In genomic region chr4:30714408-30715031, GRCh38 we compare ENCODE assay signal across 8 cellular contexts. TPM values are rescaled to one million over a fixed set of nuclear protein-coding genes. Genes with fewer than 3 reads are reported as not detected.
DNase-seq lines count a peak whose midpoint lies in the region; ATAC-seq, FAIRE-seq and TF ChIP-seq lines count a peak whose summit lies in the region.

No MANE protein-coding gene starts in this region.

- H3K79me2 ChIP-seq in keratinocyte (ENCODE audit: control insufficient read depth, insufficient read depth, low read length), result no peaks in the 10 kb centered on the region

- peaks cover 3 to 7% of the 10 kb centered on the region in 2 donors for H3K9me3 ChIP-seq in ascending aorta
- no peaks in the 10 kb centered on the region for H3K9me3 ChIP-seq in keratinocyte (ENCODE audit: control insufficient read depth, low read depth, low read length)
- H3K9me3 ChIP-seq in vagina, result no peaks in the 10 kb centered on the region

- H4K20me1 ChIP-seq in keratinocyte (ENCODE audit: control insufficient read depth, extremely low read depth, insufficient read depth, low read length), result no peaks in the 10 kb centered on the region

- H3K27me3 ChIP-seq in ascending aorta (no peaks in the 10 kb centered on the region), keratinocyte (ENCODE audit: control insufficient read depth, extremely low read depth, insufficient read depth, low read length) (no peaks in the 10 kb centered on the region), vagina (no peaks in the 10 kb centered on the region)

- H3K4me3 ChIP-seq in ascending aorta (no peak overlapping the region), keratinocyte (ENCODE audit: control insufficient read depth in 2 of 3, extremely low read depth in 1 of 3, insufficient read depth in 2 of 3, low read depth in 1 of 3, low read length in 3 of 3) (no peak overlapping the region), vagina (no peak overlapping the region)

- H3K27ac ChIP-seq in 22Rv1, result no peak overlapping the region
- no peak overlapping the region for H3K27ac ChIP-seq in ascending aorta
- no peak overlapping the region for H3K27ac ChIP-seq in keratinocyte (ENCODE audit: control insufficient read depth, insufficient read depth, low read length)
- no peak overlapping the region for H3K27ac ChIP-seq in vagina

- H3K9ac ChIP-seq in keratinocyte (ENCODE audit: control insufficient read depth, extremely low read depth, insufficient read depth, low read length), result no peak overlapping the region

- intact Hi-C loops in ascending aorta (cut with DNase I) (loop anchor here (5.0 kb wide), 1 partner anchor 658 kb away; no protein-coding TSS in a partner anchor), vagina (cut with DNase I) (no loop called here)

- DNase-seq in GM12891 (ENCODE audit: insufficient read length, low spot score), result no peak
- peak; percentile 68 for DNase-seq in MV-4-11 (lab: John Stamatoyannopoulos, UW)
- peak in 1 of 2 donors; percentile 74 for DNase-seq in ascending aorta (ENCODE audit: low spot score in 2 of 2)
- peak; percentile 33 for DNase-seq in keratinocyte (ENCODE audit: low read depth, low spot score)
- no peak for DNase-seq in vagina (ENCODE audit: extremely low spot score in 2 of 2)
- no peak for DNase-seq in activated CD4-positive, CD25-positive, alpha-beta regulatory T cell treated with anti-CD3 and anti-CD28 coated beads, Interleukin-2, amount 50 U/mL, for 72 hours

- H3K4me1 ChIP-seq in ascending aorta, result peaks cover 0 to 3% of the 10 kb centered on the region in 2 donors
- H3K4me1 ChIP-seq in keratinocyte (ENCODE audit: control insufficient read depth, extremely low read depth, insufficient read depth, low read length), result peaks cover 5% of the 10 kb centered on the region
- H3K4me1 ChIP-seq in vagina, result peaks cover 17% of the 10 kb centered on the region

- no peak overlapping the region for H2AFZ ChIP-seq in keratinocyte (ENCODE audit: control insufficient read depth, low read length)

- FAIRE-seq in GM12891 (lab: Jason Lieb, UNC) (peak; percentile 35), keratinocyte (lab: Jason Lieb, UNC) (peak; percentile 91)

- no peak for TF ChIP-seq POLR2A in GM12891 (IDR thresholded peaks at IDR 0.05; ENCODE audit: low read depth, low read length)
- no peak for TF ChIP-seq POLR2A in vagina (IDR thresholded peaks at IDR 0.05)

- H3K4me2 ChIP-seq in keratinocyte (ENCODE audit: control insufficient read depth, extremely low read depth, insufficient read depth, low read depth, low read length), result no peak overlapping the region

- H3K9me1 ChIP-seq in keratinocyte (ENCODE audit: control insufficient read depth, extremely low read depth, insufficient read depth, low read length), result no peaks in the 10 kb centered on the region

- no peaks in the 10 kb centered on the region for H3K36me3 ChIP-seq in ascending aorta
- no peaks in the 10 kb centered on the region for H3K36me3 ChIP-seq in keratinocyte (ENCODE audit: control insufficient read depth in 2 of 2, extremely low read depth in 1 of 2, insufficient read depth in 2 of 2, low read length in 2 of 2)
- no peaks in the 10 kb centered on the region for H3K36me3 ChIP-seq in vagina

- peak; percentile 80 for TF ChIP-seq CTCF in 22Rv1 (IDR thresholded peaks at IDR 0.05)
- TF ChIP-seq CTCF in ascending aorta (IDR thresholded peaks at IDR 0.05), result peak in 2 of 3 experiments; percentile 70 to 72
- TF ChIP-seq CTCF in keratinocyte (optimal IDR thresholded peaks at IDR 0.05 in 1 of 3, IDR thresholded peaks at IDR 0.05 in 1 of 3, conservative IDR thresholded peaks at IDR 0.05 in 1 of 3; ENCODE audit: extremely low read depth in 1 of 3, insufficient read depth in 2 of 3, low read length in 3 of 3), result peak in 2 of 3 experiments; percentile 77 to 80
- TF ChIP-seq CTCF in vagina (IDR thresholded peaks at IDR 0.05), result peak in 2 of 3 experiments; percentile 25 to 43

- no peak for ATAC-seq in HG03095 (IDR thresholded peaks at IDR 0.05; ENCODE audit: unreplicated experiment)

- dilution Hi-C loops in keratinocyte (cut with MboI; ENCODE audit: extremely low pct_ligation_motif_present, low sequenced_read_pairs), result no loop called here

TF ChIP-seq in GM12891, 5 proteins besides CTCF, POLR2A, EP300 and RAD21:
- TF ChIP-seq SPI1 (IDR thresholded peaks at IDR 0.05; ENCODE audit: low read depth, low read length), result no peak
- no peak for TF ChIP-seq PAX5 (IDR thresholded peaks at IDR 0.05; ENCODE audit: insufficient read depth, low read length, severe bottlenecking)
- TF ChIP-seq POLR2AphosphoS5 (IDR thresholded peaks at IDR 0.05; ENCODE audit: low read depth, low read length), result no peak
- TF ChIP-seq POU2F2 (IDR thresholded peaks at IDR 0.05; ENCODE audit: low read depth, low read length), result no peak
- TF ChIP-seq TAF1 (IDR thresholded peaks at IDR 0.05; ENCODE audit: low read depth, low read length), result no peak

RNA-seq across cellular contexts. Expression of gene PCDH7, which starts 5.6 kb away (rescaled TPM):
- polyA plus RNA-seq in GM12891 (2012; ENCODE audit: low read depth, missing spikeins), result not detected
- 127 TPM for total RNA-seq in ascending aorta
- 28.1 to 38.5 TPM (median 30.1 TPM) in 3 replicates for polyA plus RNA-seq in keratinocyte
- polyA plus RNA-seq in keratinocyte (2011; ENCODE audit: low read depth), result 7.7 TPM
- polyA plus RNA-seq in keratinocyte (2011; cell fraction: cytosol; rRNA removed), result 11.5 and 14.8 TPM in 2 replicates
- polyA plus RNA-seq in keratinocyte (2011; cell fraction: nucleus; rRNA removed), result 66.4 and 68.4 TPM in 2 replicates
- 8.7 and 30.7 TPM in 2 replicates for polyA plus RNA-seq in keratinocyte (2012; ENCODE audit: low replicate concordance)
- 88.0 to 111 TPM (median 93.2 TPM) in 3 replicates for polyA minus RNA-seq in keratinocyte
- polyA minus RNA-seq in keratinocyte (2011; cell fraction: cytosol; rRNA and poly(A)+ RNA removed), result 32.0 TPM
- 131 and 201 TPM in 2 replicates for polyA minus RNA-seq in keratinocyte (2011; cell fraction: nucleus; rRNA and poly(A)+ RNA removed)
- total RNA-seq in vagina, result 23.1 TPM

Comparison
In these comparisons a context has a peak if more than half of its experiments do, and no peak if none do; other contexts are left out.
1. DNase-seq: peak in MV-4-11 (single experiment) and keratinocyte (single experiment); none in GM12891 (single experiment), vagina (0 of 2) and activated CD4-positive, CD25-positive, alpha-beta regulatory T cell treated with anti-CD3 and anti-CD28 coated beads, Interleukin-2, amount 50 U/mL, for 72 hours (single experiment).
2. Peak in every context shown above with its lines, with median percentiles within 50 percentile points of each other: CTCF ChIP-seq.